In genomic region chr7:71349583-71350481, GRCh38 we compare ENCODE assay signal across 20 cellular contexts.
"Had no signal": no experiment of that assay in that cellular context is flagged by ENCODE, and none has a peak within 500 bp of the region (broad histone marks: within the 10 kb centered on the region; RNA-seq: fewer than 3 reads in every experiment).

No MANE protein-coding gene starts in this region.

- H3K36me3 ChIP-seq: heart left ventricle, neural progenitor cell, tibial artery, WERI-Rb-1 had no signal

- H3K4me1 Mint-ChIP-seq: activated CD4-positive, alpha-beta T cell treated with anti-CD3 and anti-CD28 coated beads, Interleukin-2, amount 10 ng/mL, durations not matched to agents 7 days and 5 days; activated CD8-positive, alpha-beta memory T cell treated with anti-CD3 and anti-CD28 coated beads, Interleukin-2, amount 10 ng/mL, durations not matched to agents 7 days and 5 days; activated naive CD4-positive, alpha-beta T cell treated with anti-CD3 and anti-CD28 coated beads, Interleukin-2, amount 50 U/mL, for 24 hours; naive thymus-derived CD8-positive, alpha-beta T cell; T-cell had no signal

- DNase-seq: activated CD4-positive, alpha-beta T cell treated with anti-CD3 and anti-CD28 coated beads, Interleukin-2, amount 10 ng/mL, durations not matched to agents 7 days and 5 days; activated CD4-positive, CD25-positive, alpha-beta regulatory T cell treated with anti-CD3 and anti-CD28 coated beads, Interleukin-2, amount 50 U/mL, for 72 hours; activated CD8-positive, alpha-beta memory T cell treated with anti-CD3 and anti-CD28 coated beads, Interleukin-2, amount 10 ng/mL, durations not matched to agents 7 days and 5 days; activated CD8-positive, alpha-beta T cell treated with anti-CD3 and anti-CD28 coated beads for 36 hours; activated gamma-delta T cell treated with Interleukin-2 at 50 U/mL for 16 hours; aorta; central memory CD4-positive, alpha-beta T cell; heart left ventricle; kidney; naive thymus-derived CD8-positive, alpha-beta T cell; retina; T-cell; tibial artery; WERI-Rb-1 had no signal

- H3K27ac ChIP-seq: neural progenitor cell, tibial artery, WERI-Rb-1 had no signal

- H3K4me3 ChIP-seq: heart left ventricle, lung, neural progenitor cell had no signal

- H3K9ac ChIP-seq: neural progenitor cell had no signal

- H3K9me3 ChIP-seq: tibial artery had no signal

- H3K4me3 Mint-ChIP-seq: activated CD4-positive, alpha-beta T cell treated with anti-CD3 and anti-CD28 coated beads, Interleukin-2, amount 10 ng/mL, durations not matched to agents 7 days and 5 days; activated CD8-positive, alpha-beta memory T cell treated with anti-CD3 and anti-CD28 coated beads, Interleukin-2, amount 10 ng/mL, durations not matched to agents 7 days and 5 days; activated CD8-positive, alpha-beta T cell treated with anti-CD3 and anti-CD28 coated beads for 36 hours; activated naive CD4-positive, alpha-beta T cell treated with anti-CD3 and anti-CD28 coated beads, Interleukin-2, amount 50 U/mL, for 24 hours; activated T-helper 1 cell treated with anti-CD3 and anti-CD28 coated beads, Interleukin-12 subunit alpha, Interleukin-12 subunit beta, Interleukin-2, Interleukin-4 antibody, amounts not matched to agents 30 ng/mL and 10 ng/mL and 1 ng/mL, durations not matched to agents 14 hours and 24 hours and 36 hours; naive thymus-derived CD8-positive, alpha-beta T cell; neural progenitor cell; stimulated activated naive CD8-positive, alpha-beta T cell treated with anti-CD3 and anti-CD28 coated beads, Interleukin-15, Interleukin-2, amounts not matched to agents 100 ng/mL and 50 ng/mL, for 24 hours; T-cell; T-helper 2 cell treated with Interferon-gamma antibody and Interleukin-4, amounts not matched to agents 5 μg/mL and 100 μg/mL, for 36 hours had no signal

- H3K36me3 Mint-ChIP-seq: activated CD8-positive, alpha-beta memory T cell treated with anti-CD3 and anti-CD28 coated beads, Interleukin-2, amount 10 ng/mL, durations not matched to agents 7 days and 5 days; activated naive CD4-positive, alpha-beta T cell treated with anti-CD3 and anti-CD28 coated beads, Interleukin-2, amount 50 U/mL, for 24 hours; naive thymus-derived CD8-positive, alpha-beta T cell; neural progenitor cell; T-cell had no signal

- H3K27ac Mint-ChIP-seq: activated CD4-positive, alpha-beta T cell treated with anti-CD3 and anti-CD28 coated beads, Interleukin-2, amount 10 ng/mL, durations not matched to agents 7 days and 5 days; activated CD8-positive, alpha-beta memory T cell treated with anti-CD3 and anti-CD28 coated beads, Interleukin-2, amount 10 ng/mL, durations not matched to agents 7 days and 5 days; activated CD8-positive, alpha-beta T cell treated with anti-CD3 and anti-CD28 coated beads for 36 hours; activated naive CD4-positive, alpha-beta T cell treated with anti-CD3 and anti-CD28 coated beads, Interleukin-2, amount 50 U/mL, for 24 hours; activated T-helper 1 cell treated with anti-CD3 and anti-CD28 coated beads, Interleukin-12 subunit alpha, Interleukin-12 subunit beta, Interleukin-2, Interleukin-4 antibody, amounts not matched to agents 30 ng/mL and 10 ng/mL and 1 ng/mL, durations not matched to agents 14 hours and 24 hours and 36 hours; naive thymus-derived CD8-positive, alpha-beta T cell; neural progenitor cell; stimulated activated naive CD8-positive, alpha-beta T cell treated with anti-CD3 and anti-CD28 coated beads, Interleukin-15, Interleukin-2, amounts not matched to agents 100 ng/mL and 50 ng/mL, for 24 hours; T-cell; T-helper 2 cell treated with Interferon-gamma antibody and Interleukin-4, amounts not matched to agents 5 μg/mL and 100 μg/mL, for 36 hours had no signal

- H3K27me3 Mint-ChIP-seq: activated CD4-positive, alpha-beta T cell treated with anti-CD3 and anti-CD28 coated beads, Interleukin-2, amount 10 ng/mL, durations not matched to agents 7 days and 5 days; activated CD8-positive, alpha-beta memory T cell treated with anti-CD3 and anti-CD28 coated beads, Interleukin-2, amount 10 ng/mL, durations not matched to agents 7 days and 5 days; activated CD8-positive, alpha-beta T cell treated with anti-CD3 and anti-CD28 coated beads for 36 hours; activated naive CD4-positive, alpha-beta T cell treated with anti-CD3 and anti-CD28 coated beads, Interleukin-2, amount 50 U/mL, for 24 hours; naive thymus-derived CD8-positive, alpha-beta T cell; stimulated activated naive CD8-positive, alpha-beta T cell treated with anti-CD3 and anti-CD28 coated beads, Interleukin-15, Interleukin-2, amounts not matched to agents 100 ng/mL and 50 ng/mL, for 24 hours; T-cell had no signal

- H3K27me3 ChIP-seq: heart left ventricle, neural progenitor cell, tibial artery had no signal
